ENCODE assay signal across 13 cellular contexts in genomic region chr7:27132978-27133377, GRCh38. TPM values are rescaled to one million over a fixed set of nuclear protein-coding genes. Genes with fewer than 3 reads are reported as not detected.
"Had no signal": no experiment of that assay in that cellular context is flagged by ENCODE, and none has a peak within 500 bp of the region (broad histone marks: within the 10 kb centered on the region; RNA-seq: fewer than 3 reads in every experiment).

No MANE protein-coding gene starts in this region.

- DNase-seq: activated CD4-positive, alpha-beta memory T cell treated with anti-CD3 and anti-CD28 coated beads, Interleukin-2, amount 10 ng/mL, durations not matched to agents 7 days and 5 days; activated CD4-positive, alpha-beta T cell treated with anti-CD3 and anti-CD28 coated beads for 1 hour; activated T-cell treated with anti-CD3 and anti-CD28 coated beads, Interleukin-2, amount 50 U/mL, for 48 hours; aorta; effector CD4-positive, alpha-beta T cell; immature natural killer cell; lower lobe of right lung; naive thymus-derived CD8-positive, alpha-beta T cell; stimulated activated CD4-positive, alpha-beta T cell treated with anti-CD3 and anti-CD28 coated beads, Interleukin-4, amount 100 ng/mL, for 24 hours; tibial artery had no signal

- H3K36me3 ChIP-seq: lower lobe of right lung, tibial artery had no signal

- H3K27ac ChIP-seq: epithelial cell of prostate had no signal

- H3K27me3 ChIP-seq: tibial artery had no signal

- H3K4me3 ChIP-seq: lower lobe of right lung, tibial artery had no signal

- FAIRE-seq: colon had no signal

- H3K9me3 ChIP-seq: lower lobe of right lung, tibial artery had no signal

RNA-seq across cellular contexts. Expression of gene HOXA5, which starts 10.5 kb away (rescaled TPM):
- total RNA-seq: activated CD4-positive, alpha-beta memory T cell treated with anti-CD3 and anti-CD28 coated beads, Interleukin-2, amount 10 ng/mL, durations not matched to agents 7 days and 5 days; naive thymus-derived CD8-positive, alpha-beta T cell; T-helper 2 cell treated with Interferon-gamma antibody and Interleukin-4, amounts not matched to agents 100 ng/mL and 5 ng/mL, for 36 hours had no signal
- polyA plus RNA-seq: naive thymus-derived CD8-positive, alpha-beta T cell had no signal

RNA-seq across cellular contexts. Expression of gene HOXA6, which starts 14.6 kb away (rescaled TPM):
- total RNA-seq: activated CD4-positive, alpha-beta memory T cell treated with anti-CD3 and anti-CD28 coated beads, Interleukin-2, amount 10 ng/mL, durations not matched to agents 7 days and 5 days; naive thymus-derived CD8-positive, alpha-beta T cell; T-helper 2 cell treated with Interferon-gamma antibody and Interleukin-4, amounts not matched to agents 100 ng/mL and 5 ng/mL, for 36 hours had no signal
- polyA plus RNA-seq: naive thymus-derived CD8-positive, alpha-beta T cell had no signal

RNA-seq across cellular contexts. Expression of gene HOXA3, which starts 19.4 kb away (rescaled TPM):
- total RNA-seq: activated CD4-positive, alpha-beta memory T cell treated with anti-CD3 and anti-CD28 coated beads, Interleukin-2, amount 10 ng/mL, durations not matched to agents 7 days and 5 days; naive thymus-derived CD8-positive, alpha-beta T cell; T-helper 2 cell treated with Interferon-gamma antibody and Interleukin-4, amounts not matched to agents 100 ng/mL and 5 ng/mL, for 36 hours had no signal
- polyA plus RNA-seq: naive thymus-derived CD8-positive, alpha-beta T cell had no signal

RNA-seq across cellular contexts. Expression of gene HOXA7, which starts 23.5 kb away (rescaled TPM):
- total RNA-seq: activated CD4-positive, alpha-beta memory T cell treated with anti-CD3 and anti-CD28 coated beads, Interleukin-2, amount 10 ng/mL, durations not matched to agents 7 days and 5 days; naive thymus-derived CD8-positive, alpha-beta T cell; T-helper 2 cell treated with Interferon-gamma antibody and Interleukin-4, amounts not matched to agents 100 ng/mL and 5 ng/mL, for 36 hours had no signal
- polyA plus RNA-seq: naive thymus-derived CD8-positive, alpha-beta T cell had no signal
